In genomic region chr7:150927157-150927953, GRCh38 we compare ENCODE assay signal across 28 cellular contexts. TPM values are rescaled to one million over a fixed set of nuclear protein-coding genes. Genes with fewer than 3 reads are reported as not detected.
DNase-seq lines count a peak whose midpoint lies in the region; ATAC-seq and TF ChIP-seq lines count a peak whose summit lies in the region.
"Had no signal": no experiment of that assay in that cellular context is flagged by ENCODE, and none has a peak within 500 bp of the region (broad histone marks: within the 10 kb centered on the region; RNA-seq: fewer than 3 reads in every experiment).

No MANE protein-coding gene starts in this region.

- no peaks in the 10 kb centered on the region for H3K9me3 Mint-ChIP-seq in activated CD4-positive, alpha-beta memory T cell treated with anti-CD3 and anti-CD28 coated beads for 36 hours
- no peaks in the 10 kb centered on the region for H3K9me3 Mint-ChIP-seq in type B pancreatic cell
- H3K9me3 Mint-ChIP-seq: activated T-cell treated with anti-CD3 and anti-CD28 coated beads, Interleukin-2, amount 50 U/mL, for 4 hours; central memory CD8-positive, alpha-beta T cell; dendritic cell treated with granulocyte-macrophage colony-stimulating factor and Interleukin-4, amounts not matched to agents 40 ng/mL and 50 ng/mL, for 4 days; naive thymus-derived CD8-positive, alpha-beta T cell; stimulated activated naive B cell treated with anti-CD40 and anti-IgM and Interleukin-4, amounts not matched to agents 10 μg/mL and 1 μg/mL and 100 μg/mL, for 72 hours had no signal

- no peak for ATAC-seq in HG02973 (IDR thresholded peaks at IDR 0.05; ENCODE audit: unreplicated experiment)
- ATAC-seq: activated T-cell treated with anti-CD3 and anti-CD28 coated beads, Interleukin-2, amount 50 U/mL, for 4 hours; esophagus mucosa; naive thymus-derived CD8-positive, alpha-beta T cell had no signal

- DNase-seq in activated CD8-positive, alpha-beta memory T cell treated with anti-CD3 and anti-CD28 coated beads for 24 hours, result peak; percentile 47
- no peak for DNase-seq in activated CD8-positive, alpha-beta memory T cell treated with anti-CD3 and anti-CD28 coated beads, Interleukin-2, amount 50 U/mL, for 4 hours
- DNase-seq in activated CD4-positive, alpha-beta memory T cell treated with anti-CD3 and anti-CD28 coated beads for 36 hours, result peak; percentile 6
- DNase-seq in islet precursor cell (peak; percentile 79), type B pancreatic cell (ENCODE audit: extremely low spot score, unreplicated experiment) (no peak), cardiac septum (ENCODE audit: low spot score) (no peak), NCI-H2081 treated with DMSO at 0.1 percent for 48 hours (lab: John Stamatoyannopoulos, UW) (no peak)
- DNase-seq: activated gamma-delta T cell treated with Interleukin-2 at 50 U/mL for 16 hours; activated T-cell treated with anti-CD3 and anti-CD28 coated beads, Interleukin-2, amount 50 U/mL, for 4 hours; Caco-2; DMS79 treated with DMSO at 0.1 percent for 48 hours; GOT3; head of caudate nucleus; Karpas-422; midbrain; naive thymus-derived CD8-positive, alpha-beta T cell; NCI-H1417 treated with DMSO at 0.1 percent for 48 hours; NCI-H446 treated with DMSO at 0.1 percent for 48 hours; NCI-H774; occipital lobe; stimulated activated naive B cell treated with anti-CD40 and anti-IgM and Interleukin-4, amounts not matched to agents 10 μg/mL and 1 μg/mL and 100 μg/mL, for 72 hours; substantia nigra had no signal

- POLR2A ChIA-PET in activated CD4-positive, alpha-beta memory T cell treated with anti-CD3 and anti-CD28 coated beads for 36 hours (lab: Charles Lee), result no interaction called here

- no peak overlapping the region for H3K27ac Mint-ChIP-seq in activated CD4-positive, alpha-beta memory T cell treated with anti-CD3 and anti-CD28 coated beads for 36 hours
- H3K27ac Mint-ChIP-seq in type B pancreatic cell, result peak overlapping the region; percentile 26
- H3K27ac Mint-ChIP-seq: activated CD4-positive, alpha-beta T cell treated with anti-CD3 and anti-CD28 coated beads for 36 hours; dendritic cell treated with granulocyte-macrophage colony-stimulating factor and Interleukin-4, amounts not matched to agents 40 ng/mL and 50 ng/mL, for 4 days; naive thymus-derived CD8-positive, alpha-beta T cell; stimulated activated naive B cell treated with anti-CD40 and anti-IgM and Interleukin-4, amounts not matched to agents 10 μg/mL and 1 μg/mL and 100 μg/mL, for 72 hours had no signal

- intact Hi-C loops in activated CD4-positive, alpha-beta memory T cell treated with anti-CD3 and anti-CD28 coated beads for 36 hours (cut with micrococcal nuclease), result loop anchor here (10.0 kb wide), 1 partner anchor 53 kb away; no protein-coding TSS in a partner anchor
- intact Hi-C loops in cardiac septum (cut with DNase I), result no loop called here

- H3K4me1 Mint-ChIP-seq in activated CD4-positive, alpha-beta memory T cell treated with anti-CD3 and anti-CD28 coated beads for 36 hours (ENCODE audit: low read depth), result peaks cover 22% of the 10 kb centered on the region
- H3K4me1 Mint-ChIP-seq in type B pancreatic cell (ENCODE audit: unreplicated experiment), result no peaks in the 10 kb centered on the region
- H3K4me1 Mint-ChIP-seq: stimulated activated naive B cell treated with anti-CD40 and anti-IgM and Interleukin-4, amounts not matched to agents 10 μg/mL and 1 μg/mL and 100 μg/mL, for 72 hours had no signal

- CTCF ChIA-PET in activated CD4-positive, alpha-beta memory T cell treated with anti-CD3 and anti-CD28 coated beads for 36 hours (lab: Charles Lee), result interaction anchor here (1.3 kb wide), 1 partner anchor 59 kb away, joined by 5 read pairs; no protein-coding TSS in a partner anchor

- no peak overlapping the region for H3K4me3 Mint-ChIP-seq in activated CD4-positive, alpha-beta memory T cell treated with anti-CD3 and anti-CD28 coated beads for 36 hours
- no peak overlapping the region for H3K4me3 Mint-ChIP-seq in type B pancreatic cell
- H3K4me3 Mint-ChIP-seq: activated CD4-positive, alpha-beta T cell treated with anti-CD3 and anti-CD28 coated beads for 36 hours; activated T-cell treated with anti-CD3 and anti-CD28 coated beads, Interleukin-2, amount 50 U/mL, for 4 hours; central memory CD8-positive, alpha-beta T cell; dendritic cell treated with granulocyte-macrophage colony-stimulating factor and Interleukin-4, amounts not matched to agents 40 ng/mL and 50 ng/mL, for 4 days; naive thymus-derived CD8-positive, alpha-beta T cell; stimulated activated naive B cell treated with anti-CD40 and anti-IgM and Interleukin-4, amounts not matched to agents 10 μg/mL and 1 μg/mL and 100 μg/mL, for 72 hours had no signal

- no peaks in the 10 kb centered on the region for H3K36me3 Mint-ChIP-seq in activated CD4-positive, alpha-beta memory T cell treated with anti-CD3 and anti-CD28 coated beads for 36 hours
- no peaks in the 10 kb centered on the region for H3K36me3 Mint-ChIP-seq in type B pancreatic cell
- H3K36me3 Mint-ChIP-seq: naive thymus-derived CD8-positive, alpha-beta T cell; stimulated activated naive B cell treated with anti-CD40 and anti-IgM and Interleukin-4, amounts not matched to agents 10 μg/mL and 1 μg/mL and 100 μg/mL, for 72 hours had no signal

- H3K27me3 Mint-ChIP-seq in activated CD4-positive, alpha-beta memory T cell treated with anti-CD3 and anti-CD28 coated beads for 36 hours, result no peaks in the 10 kb centered on the region
- H3K27me3 Mint-ChIP-seq in type B pancreatic cell, result peaks cover 18% of the 10 kb centered on the region

- no peak for TF ChIP-seq CTCF in type B pancreatic cell (conservative IDR thresholded peaks at IDR 0.05)

RNA-seq across cellular contexts. Expression of gene KCNH2, which starts 50.8 kb away (rescaled TPM):
- under 1 TPM; 0.34 to 0.45 TPM for total RNA-seq in activated CD4-positive, alpha-beta memory T cell treated with anti-CD3 and anti-CD28 coated beads for 36 hours
- total RNA-seq in type B pancreatic cell (ENCODE audit: low replicate concordance) (8.0 and 10.0 TPM in 2 replicates), cardiac septum (61.9 TPM)
- total RNA-seq: RPMI7951 had no signal

Comparison
In these comparisons a context has a peak if more than half of its experiments do, and no peak if none do; other contexts are left out.
1. DNase-seq: peak in activated CD8-positive, alpha-beta memory T cell treated with anti-CD3 and anti-CD28 coated beads for 24 hours (single experiment), activated CD4-positive, alpha-beta memory T cell treated with anti-CD3 and anti-CD28 coated beads for 36 hours (single experiment) and islet precursor cell (single experiment); none in activated CD8-positive, alpha-beta memory T cell treated with anti-CD3 and anti-CD28 coated beads, Interleukin-2, amount 50 U/mL, for 4 hours (single experiment), type B pancreatic cell (single experiment), cardiac septum (single experiment) and NCI-H2081 treated with DMSO at 0.1 percent for 48 hours (single experiment).